ENCODE assay signal across 9 cellular contexts in the genomic region with DNA sequence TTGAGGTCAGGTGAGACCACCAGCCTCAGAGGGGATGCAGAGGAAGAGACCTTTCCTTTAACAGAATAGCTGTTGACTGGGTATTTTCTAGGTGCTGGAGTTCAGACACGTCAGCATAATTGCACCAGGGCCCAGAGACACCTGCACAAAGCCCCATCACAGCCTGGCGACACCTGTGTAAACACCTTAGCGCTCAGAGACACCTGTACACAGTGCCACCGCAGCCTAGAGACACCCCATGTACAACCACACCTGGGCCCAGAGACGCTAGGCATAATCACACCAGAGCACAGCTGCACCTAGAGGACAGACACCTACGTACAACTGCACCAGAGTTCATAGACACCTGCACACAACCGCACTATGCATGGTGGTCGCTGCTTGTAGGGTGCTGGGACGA. TPM values are rescaled to one million over a fixed set of nuclear protein-coding genes. Genes with fewer than 3 reads are reported as not detected.
A peak's percentile ranks its signal among the peaks of the same experiment; 100 is the strongest.
DNase-seq lines count a peak whose midpoint lies in the region; ATAC-seq and TF ChIP-seq lines count a peak whose summit lies in the region.
"Had no signal": no experiment of that assay in that cellular context is flagged by ENCODE, and none has a peak within 500 bp of the region (broad histone marks: within the 10 kb centered on the region; RNA-seq: fewer than 3 reads in every experiment).

No MANE protein-coding gene starts in this region.

- peaks cover 38% of the 10 kb centered on the region for H3K79me2 ChIP-seq in fibroblast of lung (ENCODE audit: control insufficient read depth, insufficient read depth, low read length)

- H3K9me3 ChIP-seq in breast epithelium, result no peaks in the 10 kb centered on the region
- no peaks in the 10 kb centered on the region for H3K9me3 ChIP-seq in fibroblast of lung (ENCODE audit: control insufficient read depth, insufficient read depth, low read depth, low read length)
- no peaks in the 10 kb centered on the region for H3K9me3 ChIP-seq in testis
- H3K9me3 ChIP-seq: neutrophil had no signal

- BruUV-seq in MCF 10A (replicated peaks; lab: Mats Ljungman, UMichigan), result TSS peak; percentile 29

- TF ChIP-seq CTCF in MCF 10A (IDR thresholded peaks at IDR 0.05; ENCODE audit: unreplicated experiment) (no peak), breast epithelium (IDR thresholded peaks at IDR 0.05) (no peak), fibroblast of lung (conservative IDR thresholded peaks at IDR 0.05 in 1 of 2, IDR thresholded peaks at IDR 0.05 in 1 of 2; ENCODE audit: low read depth in 1 of 2, low read length in 2 of 2) (no peak), testis (IDR thresholded peaks at IDR 0.05) (no peak)

- H3K4me3 Mint-ChIP-seq in MCF 10A (ENCODE audit: unreplicated experiment), result peak overlapping the region; percentile 82

- CTCF ChIA-PET in MCF 10A (lab: Yijun Ruan, JAX), result interaction anchor here (1.1 to 6.0 kb wide), 2 partner anchors 9 to 222 kb away, joined by 3 to 42 read pairs; no protein-coding TSS in a partner anchor

- POLR2A ChIA-PET in MCF 10A (lab: Yijun Ruan, JAX), result interaction anchor here (2.5 kb wide), 1 partner anchor 19 kb away, joined by 13 read pairs; no protein-coding TSS in a partner anchor

- H3K27me3 Mint-ChIP-seq in MCF 10A (ENCODE audit: insufficient read depth, unreplicated experiment), result no peaks in the 10 kb centered on the region

- no peak overlapping the region for H3K9ac ChIP-seq in fibroblast of lung (ENCODE audit: insufficient read depth, low read length)

- H3K36me3 Mint-ChIP-seq in MCF 10A (ENCODE audit: insufficient read depth, unreplicated experiment), result peaks cover 22% of the 10 kb centered on the region

- H3K4me3 ChIP-seq in breast epithelium (no peak overlapping the region), fibroblast of lung (replicated peaks in 1 of 4; ENCODE audit: control extremely low read depth in 1 of 4, insufficient read depth in 1 of 4, low read depth in 3 of 4, low read length in 4 of 4) (peak overlapping the region; percentile 50 to 96 (median 78)), testis (peak overlapping the region; percentile 79 to 95)

- H3K36me3 ChIP-seq in breast epithelium (no peaks in the 10 kb centered on the region), fibroblast of lung (ENCODE audit: control insufficient read depth, insufficient read depth, low read length) (peaks cover 11% of the 10 kb centered on the region), testis (ENCODE audit: low read depth, missing control alignments) (no peaks in the 10 kb centered on the region)

- no peaks in the 10 kb centered on the region for H4K20me1 ChIP-seq in fibroblast of lung (ENCODE audit: control insufficient read depth, extremely low read depth, insufficient read depth, low read length)

- H3K27me3 ChIP-seq in breast epithelium, result no peaks in the 10 kb centered on the region
- no peaks in the 10 kb centered on the region for H3K27me3 ChIP-seq in fibroblast of lung (ENCODE audit: control insufficient read depth, insufficient read depth, low read length)
- no peaks in the 10 kb centered on the region for H3K27me3 ChIP-seq in testis
- H3K27me3 ChIP-seq: neutrophil had no signal

- intact Hi-C loops in MCF 10A (cut with micrococcal nuclease), result no loop called here
- intact Hi-C loops in breast epithelium (cut with DNase I; ENCODE audit: low total_unique reads), result no loop called here
- intact Hi-C loops in testis (cut with DNase I; ENCODE audit: low total_unique reads), result no loop called here

- TF ChIP-seq POLR2A in breast epithelium (IDR thresholded peaks at IDR 0.05), result no peak
- no peak for TF ChIP-seq POLR2A in testis (IDR thresholded peaks at IDR 0.05)

- H3K4me1 ChIP-seq in breast epithelium, result peaks cover 5 to 14% of the 10 kb centered on the region in 2 donors
- H3K4me1 ChIP-seq in fibroblast of lung (ENCODE audit: control insufficient read depth, extremely low read depth, insufficient read depth, low read length), result peaks cover 4% of the 10 kb centered on the region
- H3K4me1 ChIP-seq in testis, result peaks cover 12% of the 10 kb centered on the region

- H3K4me1 Mint-ChIP-seq in MCF 10A (ENCODE audit: insufficient read depth, unreplicated experiment), result peaks cover 11% of the 10 kb centered on the region

- H3K27ac ChIP-seq in breast epithelium (no peak overlapping the region), fibroblast of lung (ENCODE audit: insufficient read depth, low read length) (no peak overlapping the region), testis (no peak overlapping the region)
- H3K27ac ChIP-seq: neutrophil had no signal

- DNase-seq in MCF 10A (ENCODE audit: unreplicated experiment) (no peak), breast epithelium (ENCODE audit: low spot score in 2 of 2) (no peak), RPMI8226 (peak; percentile 93), fibroblast of lung (ENCODE audit: low read depth in 2 of 2) (no peak), testis (no peak), T-helper 9 cell (no peak), ureter (ENCODE audit: low spot score) (no peak)

- ATAC-seq in HG03196 (IDR thresholded peaks at IDR 0.05; ENCODE audit: unreplicated experiment), result no peak

- peak overlapping the region; percentile 93 for H3K4me2 ChIP-seq in fibroblast of lung (ENCODE audit: extremely low read depth, insufficient read depth, low read length)

- H3K27ac Mint-ChIP-seq in MCF 10A (ENCODE audit: low read depth, unreplicated experiment), result no peak overlapping the region

- no peaks in the 10 kb centered on the region for H3K9me3 Mint-ChIP-seq in MCF 10A (ENCODE audit: unreplicated experiment)

- WGBS in testis, 2 donors, result 76 to 87% methylated on average over 4 to 9 of the region's 9 CpGs

- H2AFZ ChIP-seq in fibroblast of lung (ENCODE audit: low read length), result no peak overlapping the region

RNA-seq across cellular contexts. Expression of a gene that starts 1.0 kb away (rescaled TPM):
- 13.7 and 21.4 TPM in 2 replicates for total RNA-seq in MCF 10A (2022)
- total RNA-seq in breast epithelium, result 1 to 10 TPM in 2 of 3 donors, under 1 TPM in 1; 0.96 to 2.3 (median 1.5) TPM
- total RNA-seq in fibroblast of lung, result 2.1 and 7.4 TPM in 2 replicates
- 11.7 and 36.4 TPM in 2 replicates for polyA plus RNA-seq in fibroblast of lung
- polyA plus RNA-seq in fibroblast of lung (2012), result 7.9 and 32.7 TPM in 2 replicates
- polyA minus RNA-seq in fibroblast of lung (ENCODE audit: low replicate concordance), result 1.4 and 9.6 TPM in 2 replicates
- 10 to 100 TPM; 34.3 to 49.1 TPM for total RNA-seq in testis
- polyA plus RNA-seq in testis (ENCODE audit: insufficient read depth, low read depth, low replicate concordance), result 71.6 TPM
- 1.7 TPM for total RNA-seq in ureter

RNA-seq across cellular contexts. Expression of a gene that starts 1.1 kb away (rescaled TPM):
- 44.9 and 48.9 TPM in 2 replicates for total RNA-seq in MCF 10A (2022)
- 10 to 100 TPM; 33.3 to 44.6 (median 36.1) TPM for total RNA-seq in breast epithelium
- 31.6 and 35.3 TPM in 2 replicates for total RNA-seq in fibroblast of lung
- polyA plus RNA-seq in fibroblast of lung, result 13.0 and 15.6 TPM in 2 replicates
- polyA plus RNA-seq in fibroblast of lung (2012), result 25.8 and 30.6 TPM in 2 replicates
- polyA minus RNA-seq in fibroblast of lung (ENCODE audit: low replicate concordance), result 26.5 and 28.3 TPM in 2 replicates
- total RNA-seq in testis, result 100 to 1,000 TPM in 1 of 2 donors, 10 to 100 TPM in 1; 68.6 to 101 TPM
- 51.5 TPM for polyA plus RNA-seq in testis (ENCODE audit: insufficient read depth, low read depth, low replicate concordance)
- 63.6 TPM for total RNA-seq in ureter

RNA-seq across cellular contexts. Expression of a gene that starts 42.9 kb away (rescaled TPM):
- 2.0 and 7.0 TPM in 2 replicates for total RNA-seq in MCF 10A (2022)
- 10 to 100 TPM in 1 of 3 donors, 1 to 10 TPM in 2; 3.0 to 11.3 (median 9.5) TPM for total RNA-seq in breast epithelium
- 2.5 and 2.6 TPM in 2 replicates for total RNA-seq in fibroblast of lung
- 0.23 and 0.25 TPM in 2 replicates for polyA plus RNA-seq in fibroblast of lung
- 0.41 and 0.52 TPM in 2 replicates for polyA plus RNA-seq in fibroblast of lung (2012)
- not detected in 2 replicates for polyA minus RNA-seq in fibroblast of lung (ENCODE audit: low replicate concordance)
- total RNA-seq in testis, result 10 to 100 TPM; 37.2 to 39.7 TPM
- 22.9 TPM for polyA plus RNA-seq in testis (ENCODE audit: insufficient read depth, low read depth, low replicate concordance)
- 39.5 TPM for total RNA-seq in ureter

Comparison
In these comparisons a context has a peak if more than half of its experiments do, and no peak if none do; other contexts are left out.
1. H3K4me3 ChIP-seq: peak in fibroblast of lung (4 of 4) and testis (2 of 2); none in breast epithelium (0 of 3).